In genomic region chr20:22055981-22056380, GRCh38 we compare ENCODE assay signal across 29 cellular contexts.
"Had no signal": no experiment of that assay in that cellular context is flagged by ENCODE, and none has a peak within 500 bp of the region (broad histone marks: within the 10 kb centered on the region; RNA-seq: fewer than 3 reads in every experiment).

No MANE protein-coding gene starts in this region.

- H3K27ac Mint-ChIP-seq: dendritic cell treated with granulocyte-macrophage colony-stimulating factor and Interleukin-4, amounts not matched to agents 40 ng/mL and 50 ng/mL, for 4 days; effector memory CD8-positive, alpha-beta T cell; endodermal cell had no signal

- H3K4me1 Mint-ChIP-seq: endodermal cell had no signal

- DNase-seq: colonic mucosa; cortex of kidney; dermis blood vessel endothelial cell; dorsolateral prefrontal cortex; effector CD4-positive, alpha-beta T cell; effector CD8-positive, alpha-beta T cell; effector memory CD4-positive, alpha-beta T cell; effector memory CD8-positive, alpha-beta T cell; endodermal cell; erythroblast; esophagus squamous epithelium; foreskin fibroblast; foreskin keratinocyte; foreskin melanocyte; gastrocnemius medialis; glutamatergic neuron; head of caudate nucleus; heart left ventricle; heart right ventricle had no signal

- H3K36me3 ChIP-seq: colonic mucosa, esophagus muscularis mucosa, esophagus squamous epithelium, gastrocnemius medialis, gastroesophageal sphincter, heart left ventricle, heart right ventricle had no signal

- H3K9me3 ChIP-seq: colonic mucosa, esophagus muscularis mucosa, esophagus squamous epithelium, gastrocnemius medialis, gastroesophageal sphincter, heart left ventricle, heart right ventricle had no signal

- H3K27me3 Mint-ChIP-seq: dendritic cell treated with granulocyte-macrophage colony-stimulating factor and Interleukin-4, amounts not matched to agents 40 ng/mL and 50 ng/mL, for 4 days; effector memory CD8-positive, alpha-beta T cell had no signal

- H3K4me3 Mint-ChIP-seq: dendritic cell treated with granulocyte-macrophage colony-stimulating factor and Interleukin-4, amounts not matched to agents 40 ng/mL and 50 ng/mL, for 4 days; effector memory CD8-positive, alpha-beta T cell; endodermal cell had no signal

- H3K27me3 ChIP-seq: colonic mucosa, esophagus muscularis mucosa, esophagus squamous epithelium, foreskin keratinocyte, gastrocnemius medialis, gastroesophageal sphincter, heart right ventricle had no signal

- H3K4me3 ChIP-seq: colonic mucosa, coronary artery, dorsolateral prefrontal cortex, esophagus muscularis mucosa, esophagus squamous epithelium, gastrocnemius medialis, gastroesophageal sphincter, heart left ventricle, heart right ventricle had no signal

- H3K27ac ChIP-seq: colonic mucosa, coronary artery, dorsolateral prefrontal cortex, epithelial cell of prostate, esophagus muscularis mucosa, esophagus squamous epithelium, foreskin keratinocyte, gastrocnemius medialis, gastroesophageal sphincter, heart left ventricle, heart right ventricle had no signal

- H3K9me3 Mint-ChIP-seq: endodermal cell had no signal

- H3K4me1 ChIP-seq: colonic mucosa, esophagus muscularis mucosa, esophagus squamous epithelium, foreskin keratinocyte, gastrocnemius medialis, gastroesophageal sphincter, heart left ventricle, heart right ventricle had no signal

- FAIRE-seq: colon, endometrium, endothelial cell of umbilical vein, frontal cortex had no signal

- ATAC-seq: effector memory CD8-positive, alpha-beta T cell; esophagus mucosa; foreskin keratinocyte; gastrocnemius medialis; gastroesophageal sphincter; heart left ventricle; heart right ventricle had no signal
